Comparison of ENCODE assay signal across 9 cellular contexts in the genomic region with DNA sequence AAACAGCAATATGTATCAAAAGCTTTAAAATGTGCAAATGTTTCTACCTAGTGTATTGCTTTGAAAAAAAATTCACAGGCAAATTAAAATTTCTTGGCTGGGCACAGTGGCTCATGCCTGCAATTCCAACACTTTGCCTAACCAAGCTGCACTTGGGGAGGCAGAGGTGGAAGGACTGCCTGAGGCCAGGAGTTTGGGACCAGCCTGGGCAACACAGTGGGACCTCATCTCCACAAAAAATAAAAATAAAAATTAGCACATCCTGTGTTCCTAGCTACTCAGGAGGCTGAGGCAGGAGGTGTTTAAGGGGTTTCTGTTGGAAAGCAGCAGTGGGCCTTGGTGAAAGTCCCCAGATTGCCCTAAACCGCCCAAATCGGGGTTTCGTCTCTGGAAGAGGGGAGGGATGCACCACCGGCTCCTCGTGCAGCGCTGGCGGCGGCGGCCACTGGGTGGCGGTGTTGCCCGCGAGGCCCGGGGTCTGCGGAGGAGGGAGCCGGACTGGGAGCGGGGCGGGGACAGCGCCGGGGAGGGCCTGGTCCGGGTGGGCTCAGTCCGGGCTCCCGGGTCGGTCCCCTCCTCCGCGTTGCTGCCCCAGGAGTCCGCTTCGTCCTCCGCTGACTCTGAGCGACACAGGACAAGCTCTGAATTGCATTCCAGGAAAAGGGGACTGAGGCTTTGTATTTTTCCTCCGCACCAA.
DNase-seq lines count a peak whose midpoint lies in the region; ATAC-seq, FAIRE-seq and TF ChIP-seq lines count a peak whose summit lies in the region.
"Had no signal": no experiment of that assay in that cellular context is flagged by ENCODE, and none has a peak within 500 bp of the region (broad histone marks: within the 10 kb centered on the region; RNA-seq: fewer than 3 reads in every experiment).

No MANE protein-coding gene starts in this region.

- peaks cover 33% of the 10 kb centered on the region for H3K27me3 Mint-ChIP-seq in activated naive CD8-positive, alpha-beta T cell treated with anti-CD3 and anti-CD28 coated beads for 36 hours

- no peak overlapping the region for H4K12ac ChIP-seq in trophoblast cell (ENCODE audit: low read depth, low read length)

- H4K91ac ChIP-seq in trophoblast cell (ENCODE audit: low read depth, low read length) = no peak overlapping the region

- WGBS in trophoblast cell (ENCODE audit: extremely low coverage, insufficient coverage, insufficient read length) = no CpG with 5 or more reads among the region's 30 CpGs

- H3K4me1 ChIP-seq in trophoblast cell (ENCODE audit: control insufficient read depth in 1 of 2, insufficient read depth in 2 of 2, low read length in 2 of 2) = peaks cover 6% of the 10 kb centered on the region in 2 experiments

- peak overlapping the region; percentile 25 for H4K8ac ChIP-seq in trophoblast cell (ENCODE audit: low read depth, low read length)

- H3K79me1 ChIP-seq in trophoblast cell (ENCODE audit: low read length) = peaks cover 2% of the 10 kb centered on the region

- peak; percentile 67 for FAIRE-seq in GM12892 (lab: Jason Lieb, UNC)
- FAIRE-seq in urothelium cell line (lab: Jason Lieb, UNC) = peak; percentile 66

- H3K4me1 Mint-ChIP-seq in activated naive CD8-positive, alpha-beta T cell treated with anti-CD3 and anti-CD28 coated beads for 36 hours = no peaks in the 10 kb centered on the region

- no peaks in the 10 kb centered on the region for H3K9me3 Mint-ChIP-seq in activated naive CD8-positive, alpha-beta T cell treated with anti-CD3 and anti-CD28 coated beads for 36 hours
- H3K9me3 Mint-ChIP-seq: stimulated activated naive CD8-positive, alpha-beta T cell treated with anti-CD3 and anti-CD28 coated beads, Interleukin-15, Interleukin-2, amounts not matched to agents 100 ng/mL and 50 ng/mL, for 24 hours had no signal

- H3K4me3 Mint-ChIP-seq in activated naive CD8-positive, alpha-beta T cell treated with anti-CD3 and anti-CD28 coated beads for 36 hours = no peak overlapping the region
- H3K4me3 Mint-ChIP-seq: stimulated activated naive CD8-positive, alpha-beta T cell treated with anti-CD3 and anti-CD28 coated beads, Interleukin-15, Interleukin-2, amounts not matched to agents 100 ng/mL and 50 ng/mL, for 24 hours had no signal

- ATAC-seq in HG02981 (IDR thresholded peaks at IDR 0.05; ENCODE audit: unreplicated experiment) = peak; percentile 78
- peak; percentile 90 to 97 for ATAC-seq in left cardiac atrium

- H2BK5ac ChIP-seq in trophoblast cell (ENCODE audit: low read depth, low read length, poor library complexity) = no peak overlapping the region

- H3K27me3 ChIP-seq in trophoblast cell (ENCODE audit: insufficient read depth, low read length) = no peaks in the 10 kb centered on the region

- no peak overlapping the region for H3K27ac Mint-ChIP-seq in activated naive CD8-positive, alpha-beta T cell treated with anti-CD3 and anti-CD28 coated beads for 36 hours
- H3K27ac Mint-ChIP-seq: stimulated activated naive CD8-positive, alpha-beta T cell treated with anti-CD3 and anti-CD28 coated beads, Interleukin-15, Interleukin-2, amounts not matched to agents 100 ng/mL and 50 ng/mL, for 24 hours had no signal

- H3K4me2 ChIP-seq in trophoblast cell (ENCODE audit: low read length) = peak overlapping the region; percentile 95

- peaks cover 8% of the 10 kb centered on the region for H3K9me3 ChIP-seq in trophoblast cell (ENCODE audit: insufficient read depth, low read depth, low read length)

- H2BK12ac ChIP-seq in trophoblast cell (ENCODE audit: low read length) = no peak overlapping the region

- no peak for TF ChIP-seq POLR2A in GM12892 (IDR thresholded peaks at IDR 0.05; ENCODE audit: low read depth, low read length)

- no peaks in the 10 kb centered on the region for H3K36me3 ChIP-seq in trophoblast cell (ENCODE audit: control insufficient read depth in 1 of 2, insufficient read depth in 2 of 2, low read length in 2 of 2)

- peak overlapping the region; percentile 79 for H2AFZ ChIP-seq in trophoblast cell (ENCODE audit: insufficient read depth, low read length, poor library complexity)

- intact Hi-C loops in left cardiac atrium (cut with DNase I) = loop anchor here (2.0 to 5.0 kb wide), 2 partner anchors 72 to 74 kb away; no protein-coding TSS in a partner anchor

- peak overlapping the region; percentile 44 for H2BK120ac ChIP-seq in trophoblast cell (ENCODE audit: insufficient read depth, low read length, poor library complexity)

- no peak overlapping the region for H3K18ac ChIP-seq in trophoblast cell (ENCODE audit: low read length)

- no peaks in the 10 kb centered on the region for H3K79me2 ChIP-seq in trophoblast cell (ENCODE audit: control insufficient read depth, insufficient read depth, low read length, poor library complexity)

- H3K14ac ChIP-seq in trophoblast cell (ENCODE audit: low read length) = no peak overlapping the region

- H3K4ac ChIP-seq in trophoblast cell (ENCODE audit: low read depth, low read length) = no peak overlapping the region

- no peak overlapping the region for H3K27ac ChIP-seq in trophoblast cell (ENCODE audit: low read depth, low read length)

- H3K4me3 ChIP-seq in trophoblast cell (ENCODE audit: low read depth, low read length) = peak overlapping the region; percentile 58

- no peak overlapping the region for H3K23ac ChIP-seq in trophoblast cell (ENCODE audit: low read length)

- H2AK5ac ChIP-seq in trophoblast cell (ENCODE audit: low read length) = no peak overlapping the region

- peak overlapping the region; percentile 50 for H3K9ac ChIP-seq in trophoblast cell (ENCODE audit: low read length)

- peak; percentile 79 for DNase-seq in 8988T
- peak; percentile 79 for DNase-seq in GM12892 (ENCODE audit: insufficient read length)
- peak; percentile 18 for DNase-seq in RPMI7951 (ENCODE audit: low read depth)
- peak; percentile 66 for DNase-seq in activated naive CD8-positive, alpha-beta T cell treated with anti-CD3 and anti-CD28 coated beads for 36 hours
- DNase-seq in left cardiac atrium = peak; percentile 68
- DNase-seq in trophoblast cell = peak in 1 of 2 donors; percentile 43
- peak; percentile 92 for DNase-seq in urothelium cell line (ENCODE audit: low spot score)

- H3K36me3 Mint-ChIP-seq in activated naive CD8-positive, alpha-beta T cell treated with anti-CD3 and anti-CD28 coated beads for 36 hours = no peaks in the 10 kb centered on the region
